10 cellular contexts compared by ENCODE assay signal in the genomic region with DNA sequence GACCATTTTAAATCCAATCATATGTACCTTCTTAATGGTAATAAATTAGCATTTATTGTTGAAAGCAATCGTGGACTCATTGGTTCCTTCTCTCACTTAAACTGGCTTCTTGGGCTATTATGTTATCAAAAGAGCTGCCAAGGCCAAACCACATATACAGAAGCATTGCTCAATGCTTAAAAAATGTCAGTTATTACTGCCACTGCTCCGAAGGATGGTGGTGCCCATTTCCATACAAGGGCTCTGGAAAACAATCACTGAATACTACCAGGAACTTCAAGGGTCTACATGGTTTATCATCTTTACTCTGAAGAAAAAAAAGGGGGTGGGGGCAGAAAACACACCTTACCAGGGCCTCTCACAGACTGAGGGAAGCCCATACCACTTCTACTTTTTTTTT.
A peak's percentile ranks its signal among the peaks of the same experiment; 100 is the strongest.
DNase-seq lines count a peak whose midpoint lies in the region; ATAC-seq and TF ChIP-seq lines count a peak whose summit lies in the region.
"Had no signal": no experiment of that assay in that cellular context is flagged by ENCODE, and none has a peak within 500 bp of the region (broad histone marks: within the 10 kb centered on the region; RNA-seq: fewer than 3 reads in every experiment).

No MANE protein-coding gene starts in this region.

- ATAC-seq in RWPE2 (ENCODE audit: low read depth) = no peak; the same call in 2 of the 3 replicates
- no peak for ATAC-seq in GM19463 (IDR thresholded peaks at IDR 0.05; ENCODE audit: unreplicated experiment)

- DNase-seq in HFFc6 (peak; percentile 26), RWPE2 (ENCODE audit: low spot score) (no peak), fibroblast of mammary gland (ENCODE audit: low read depth) (peak; percentile 51), tibial nerve (ENCODE audit: low spot score in 2 of 2) (no peak), occipital lobe (lab: John Stamatoyannopoulos, UW) (no peak), DMS 273 (lab: John Stamatoyannopoulos, UW; ENCODE audit: unreplicated experiment) (no peak)
- DNase-seq: kidney, NCI-H2081 treated with DMSO at 0.1 percent for 48 hours had no signal

- H3K36me3 Mint-ChIP-seq in HFFc6 (ENCODE audit: low read depth) = peaks cover 1% of the 10 kb centered on the region; the same call in 1 of the 2 replicates

- no peaks in the 10 kb centered on the region for H3K27me3 Mint-ChIP-seq in HFFc6 (ENCODE audit: insufficient read depth)

- H3K9me3 Mint-ChIP-seq in HFFc6 = no peaks in the 10 kb centered on the region

- peak overlapping the region; percentile 49 for H3K4me3 Mint-ChIP-seq in HFFc6

- H3K27ac Mint-ChIP-seq in HFFc6 = peak overlapping the region; percentile 61

- TF ChIP-seq CTCF in HFFc6 (IDR thresholded peaks at IDR 0.05) = no peak
- no peak for TF ChIP-seq CTCF in RWPE2 (IDR thresholded peaks at IDR 0.05; ENCODE audit: poor library complexity, severe bottlenecking)
- no peak for TF ChIP-seq CTCF in fibroblast of mammary gland (conservative IDR thresholded peaks at IDR 0.05; ENCODE audit: control insufficient read depth, insufficient read depth, low read depth, low read length)
- TF ChIP-seq CTCF in tibial nerve (IDR thresholded peaks at IDR 0.05) = no peak

- peak in 1 of 2 donors; percentile 10 for TF ChIP-seq EP300 in tibial nerve (IDR thresholded peaks at IDR 0.05)

- H3K27me3 ChIP-seq in RWPE2 (ENCODE audit: insufficient read depth, poor library complexity, severe bottlenecking) = no peaks in the 10 kb centered on the region
- no peaks in the 10 kb centered on the region for H3K27me3 ChIP-seq in tibial nerve
- H3K27me3 ChIP-seq: esophagus muscularis mucosa had no signal

- 16 to 23% methylated on average over 2 of the region's 2 CpGs for WGBS in tibial nerve, 2 donors

- H3K4me1 ChIP-seq in RWPE2 (ENCODE audit: insufficient read depth, poor library complexity, severe bottlenecking) = peaks cover 35% of the 10 kb centered on the region
- H3K4me1 ChIP-seq in tibial nerve = peaks cover 0 to 43% (median 11%) of the 10 kb centered on the region in 4 donors

- H3K36me3 ChIP-seq in RWPE2 (ENCODE audit: low read depth) (peaks cover 12% of the 10 kb centered on the region), tibial nerve (no peaks in the 10 kb centered on the region)
- H3K36me3 ChIP-seq: esophagus muscularis mucosa had no signal

- H3K27ac ChIP-seq in RWPE2 (ENCODE audit: poor library complexity, severe bottlenecking) = peak overlapping the region; percentile 60
- peak overlapping the region in 3 of 4 donors; percentile 6 to 53 (median 9) for H3K27ac ChIP-seq in tibial nerve
- H3K27ac ChIP-seq: esophagus muscularis mucosa had no signal

- peaks cover 61% of the 10 kb centered on the region for H3K4me1 Mint-ChIP-seq in HFFc6 (ENCODE audit: low read depth)

- no peak for TF ChIP-seq POLR2A in tibial nerve (IDR thresholded peaks at IDR 0.05)

- no peaks in the 10 kb centered on the region for H3K9me3 ChIP-seq in RWPE2 (ENCODE audit: severe bottlenecking)
- no peaks in the 10 kb centered on the region for H3K9me3 ChIP-seq in tibial nerve
- H3K9me3 ChIP-seq: esophagus muscularis mucosa had no signal

- H3K4me3 ChIP-seq in RWPE2 (ENCODE audit: severe bottlenecking) = no peak overlapping the region
- no peak overlapping the region for H3K4me3 ChIP-seq in fibroblast of mammary gland (ENCODE audit: control insufficient read depth, low read depth, low read length)
- H3K4me3 ChIP-seq in tibial nerve = no peak overlapping the region
- H3K4me3 ChIP-seq: esophagus muscularis mucosa had no signal

Comparison
In these comparisons a context has a peak if more than half of its experiments do, and no peak if none do; other contexts are left out.
1. DNase-seq: peak in HFFc6 (single experiment) and fibroblast of mammary gland (single experiment); none in RWPE2 (single experiment), tibial nerve (0 of 2), occipital lobe (single experiment) and DMS 273 (single experiment).